In genomic region chr20:17557675-17558006, GRCh38 we compare ENCODE assay signal across 1 cellular context.
TF ChIP-seq lines count a peak whose summit lies in the region.

No MANE protein-coding gene starts in this region.

TF ChIP-seq in K562, 482 proteins besides CTCF, POLR2A, EP300 and RAD21:
- TF ChIP-seq CHCHD3 (CRISPR knock-in tag; IDR thresholded peaks at IDR 0.05) (no peak), NRF1 (conservative IDR thresholded peaks at IDR 0.05 in 1 of 2, IDR thresholded peaks at IDR 0.05 in 1 of 2) (no peak), KHSRP (IDR thresholded peaks at IDR 0.05) (no peak), ZBTB11 (CRISPR knock-in tag; IDR thresholded peaks at IDR 0.05) (no peak), ZFP30 (CRISPR knock-in tag; IDR thresholded peaks at IDR 0.05; ENCODE audit: borderline replicate concordance) (no peak), ZNF707 (CRISPR knock-in tag; conservative IDR thresholded peaks at IDR 0.05) (no peak), TCF7 (IDR thresholded peaks at IDR 0.05; ENCODE audit: borderline replicate concordance) (no peak), HMBOX1 (IDR thresholded peaks at IDR 0.05) (no peak), HMGN3 (IDR thresholded peaks at IDR 0.05; ENCODE audit: borderline replicate concordance, extremely low read depth, insufficient read length, low read depth, low read length) (no peak)
TF ChIP-seq in K562: peak in this region for 0.
